8 cellular contexts compared by ENCODE assay signal in the genomic region with DNA sequence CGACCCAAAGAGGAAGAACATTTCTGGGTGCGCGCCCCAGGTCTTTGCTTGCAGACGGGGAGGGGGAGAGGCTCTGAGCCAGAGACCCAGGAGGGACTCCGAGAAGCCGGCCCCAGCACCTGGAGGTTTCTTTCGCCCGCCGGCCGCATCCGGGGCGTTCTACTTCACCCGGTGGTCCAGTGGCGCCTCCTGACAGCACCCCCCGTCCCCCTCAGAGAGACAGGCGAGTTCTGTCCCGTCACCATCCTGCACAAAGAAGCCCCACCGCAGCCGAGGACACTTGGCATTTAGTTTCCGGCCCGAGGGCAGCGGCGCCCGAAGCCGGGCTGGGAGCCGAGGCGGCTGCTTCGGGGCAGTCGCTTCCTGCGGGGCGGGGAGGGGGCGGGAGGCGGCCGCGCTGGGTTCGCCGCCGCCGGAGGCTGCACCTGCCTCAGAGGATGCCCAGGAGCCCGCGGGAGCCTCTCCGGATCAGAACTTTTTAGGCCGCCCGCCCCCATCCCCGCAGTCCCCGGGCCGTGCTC. TPM values are rescaled to one million over a fixed set of nuclear protein-coding genes. Genes with fewer than 3 reads are reported as not detected.
DNase-seq lines count a peak whose midpoint lies in the region; ATAC-seq and TF ChIP-seq lines count a peak whose summit lies in the region.

A gene (plus strand): TSS at position 424 of the 521 bp plus-strand sequence.

- H3K36me3 ChIP-seq in BE2C (no peaks in the 10 kb centered on the region), psoas muscle (ENCODE audit: insufficient read depth in 1 of 2, low read depth in 1 of 2) (no peaks in the 10 kb centered on the region)

- peak within 1 kb of the TSS; percentile 71 for H3K27ac ChIP-seq in psoas muscle

- peak; percentile 6 to 28 (median 18) for ATAC-seq in psoas muscle
- no peak for ATAC-seq in HG03439 (IDR thresholded peaks at IDR 0.05; ENCODE audit: unreplicated experiment)

- H3K27ac Mint-ChIP-seq in activated T-helper 1 cell treated with anti-CD3 and anti-CD28 coated beads, Interleukin-12 subunit alpha, Interleukin-12 subunit beta, Interleukin-2, Interleukin-4 antibody, amounts not matched to agents 30 ng/mL and 10 ng/mL and 1 ng/mL, durations not matched to agents 14 hours and 24 hours and 36 hours: no peak within 1 kb of the TSS

- peak within 1 kb of the TSS; percentile 85 for H3K4me3 Mint-ChIP-seq in activated T-helper 1 cell treated with anti-CD3 and anti-CD28 coated beads, Interleukin-12 subunit alpha, Interleukin-12 subunit beta, Interleukin-2, Interleukin-4 antibody, amounts not matched to agents 30 ng/mL and 10 ng/mL and 1 ng/mL, durations not matched to agents 14 hours and 24 hours and 36 hours

- CTCF ChIA-PET in HEK293T (lab: Yijun Ruan, JAX): interaction anchor here (0.7 kb wide), 1 partner anchor 315 kb away, joined by 3 read pairs; no protein-coding TSS in a partner anchor

- DNase-seq in BE2C (peak; percentile 63), HEK293T (ENCODE audit: extremely low spot score) (peak; percentile 60), cardiac septum (ENCODE audit: low spot score) (no peak), psoas muscle (peak in 1 of 2 donors; percentile 19), MV-4-11 (lab: John Stamatoyannopoulos, UW) (no peak)
- peak; percentile 20 for DNase-seq in activated T-helper 1 cell treated with anti-CD3 and anti-CD28 coated beads, Interleukin-12 subunit alpha, Interleukin-12 subunit beta, Interleukin-2, Interleukin-4 antibody, amounts not matched to agents 30 ng/mL and 10 ng/mL and 1 ng/mL, durations not matched to agents 14 hours and 24 hours and 36 hours (ENCODE audit: low spot score)
- DNase-seq in stimulated activated naive CD4-positive, alpha-beta T cell treated with Interleukin-2 at 50 U/mL for 16 hours (lab: John Stamatoyannopoulos, UW): no peak

- H3K36me3 Mint-ChIP-seq in activated T-helper 1 cell treated with anti-CD3 and anti-CD28 coated beads, Interleukin-12 subunit alpha, Interleukin-12 subunit beta, Interleukin-2, Interleukin-4 antibody, amounts not matched to agents 30 ng/mL and 10 ng/mL and 1 ng/mL, durations not matched to agents 14 hours and 24 hours and 36 hours (ENCODE audit: low read depth): no peaks in the 10 kb centered on the region

- WGBS in psoas muscle, 3 donors: 0 to 1% (median 0%) methylated on average over 34 to 47 of the region's 47 CpGs

- H3K4me3 ChIP-seq in BE2C (ENCODE audit: low read depth, low read length) (peak within 1 kb of the TSS; percentile 94), psoas muscle (peak within 1 kb of the TSS; percentile 79)

- intact Hi-C loops in activated T-helper 1 cell treated with anti-CD3 and anti-CD28 coated beads, Interleukin-12 subunit alpha, Interleukin-12 subunit beta, Interleukin-2, Interleukin-4 antibody, amounts not matched to agents 30 ng/mL and 10 ng/mL and 1 ng/mL, durations not matched to agents 14 hours and 24 hours and 36 hours (cut with micrococcal nuclease): loop anchor here (1.0 to 10.0 kb wide), 5 partner anchors 20 to 665 kb away; a partner anchor contains a TSS
- intact Hi-C loops in cardiac septum (cut with DNase I) (loop anchor here (5.0 to 10.0 kb wide), 2 partner anchors 141 to 459 kb away; no protein-coding TSS in a partner anchor), psoas muscle (cut with DNase I) (loop anchor here (5.0 to 10.0 kb wide), 2 partner anchors 459 to 461 kb away; no protein-coding TSS in a partner anchor)

- H3K9me3 ChIP-seq in BE2C (no peaks in the 10 kb centered on the region), psoas muscle (no peaks in the 10 kb centered on the region)

- H3K4me1 ChIP-seq in BE2C: no peaks in the 10 kb centered on the region; the same call in 1 of the 2 replicates
- H3K4me1 ChIP-seq in psoas muscle: peaks cover 7% of the 10 kb centered on the region

- H3K27me3 Mint-ChIP-seq in activated T-helper 1 cell treated with anti-CD3 and anti-CD28 coated beads, Interleukin-12 subunit alpha, Interleukin-12 subunit beta, Interleukin-2, Interleukin-4 antibody, amounts not matched to agents 30 ng/mL and 10 ng/mL and 1 ng/mL, durations not matched to agents 14 hours and 24 hours and 36 hours (ENCODE audit: insufficient read depth): peaks cover 34% of the 10 kb centered on the region

- TF ChIP-seq CTCF in BE2C (IDR thresholded peaks at IDR 0.05; ENCODE audit: low read depth, low read length) (no peak), psoas muscle (IDR thresholded peaks at IDR 0.05) (no peak)

- H3K27me3 ChIP-seq in BE2C (no peaks in the 10 kb centered on the region), psoas muscle (ENCODE audit: insufficient read depth in 3 of 3, low read length in 2 of 3) (peaks cover 0 to 25% (median 5%) of the 10 kb centered on the region in 3 donors)

- H3K4me1 Mint-ChIP-seq in activated T-helper 1 cell treated with anti-CD3 and anti-CD28 coated beads, Interleukin-12 subunit alpha, Interleukin-12 subunit beta, Interleukin-2, Interleukin-4 antibody, amounts not matched to agents 30 ng/mL and 10 ng/mL and 1 ng/mL, durations not matched to agents 14 hours and 24 hours and 36 hours (ENCODE audit: low read depth): peaks cover 36% of the 10 kb centered on the region

- H3K9me3 Mint-ChIP-seq in activated T-helper 1 cell treated with anti-CD3 and anti-CD28 coated beads, Interleukin-12 subunit alpha, Interleukin-12 subunit beta, Interleukin-2, Interleukin-4 antibody, amounts not matched to agents 30 ng/mL and 10 ng/mL and 1 ng/mL, durations not matched to agents 14 hours and 24 hours and 36 hours: no peaks in the 10 kb centered on the region

- POLR2A ChIA-PET in HEK293T (lab: Yijun Ruan, JAX): interaction anchor here (1.3 to 3.2 kb wide), 4 partner anchors 12 to 476 kb away, joined by 4 to 50 read pairs (median 6); a partner anchor contains a TSS

TF ChIP-seq in HEK293T, 16 proteins besides CTCF, POLR2A, EP300 and RAD21:
- TF ChIP-seq TARDBP (IDR thresholded peaks at IDR 0.05): no peak
- TF ChIP-seq ZNF384 (IDR thresholded peaks at IDR 0.05): no peak
- no peak for TF ChIP-seq FOXA1 (IDR thresholded peaks at IDR 0.05)
- TF ChIP-seq SUZ12 (IDR thresholded peaks at IDR 0.05): no peak
- TF ChIP-seq SP1 (IDR thresholded peaks at IDR 0.05): no peak
- no peak for TF ChIP-seq ARNT (IDR thresholded peaks at IDR 0.05)
- TF ChIP-seq LEF1 (IDR thresholded peaks at IDR 0.05; ENCODE audit: borderline replicate concordance): no peak
- no peak for TF ChIP-seq HDGF (IDR thresholded peaks at IDR 0.05; ENCODE audit: borderline replicate concordance)
- TF ChIP-seq CTBP1 (IDR thresholded peaks at IDR 0.05; ENCODE audit: borderline replicate concordance): no peak
- no peak for TF ChIP-seq BHLHE40 (IDR thresholded peaks at IDR 0.05; ENCODE audit: borderline replicate concordance)
- TF ChIP-seq ELF4 (IDR thresholded peaks at IDR 0.05): no peak
- TF ChIP-seq, protein P1, sequence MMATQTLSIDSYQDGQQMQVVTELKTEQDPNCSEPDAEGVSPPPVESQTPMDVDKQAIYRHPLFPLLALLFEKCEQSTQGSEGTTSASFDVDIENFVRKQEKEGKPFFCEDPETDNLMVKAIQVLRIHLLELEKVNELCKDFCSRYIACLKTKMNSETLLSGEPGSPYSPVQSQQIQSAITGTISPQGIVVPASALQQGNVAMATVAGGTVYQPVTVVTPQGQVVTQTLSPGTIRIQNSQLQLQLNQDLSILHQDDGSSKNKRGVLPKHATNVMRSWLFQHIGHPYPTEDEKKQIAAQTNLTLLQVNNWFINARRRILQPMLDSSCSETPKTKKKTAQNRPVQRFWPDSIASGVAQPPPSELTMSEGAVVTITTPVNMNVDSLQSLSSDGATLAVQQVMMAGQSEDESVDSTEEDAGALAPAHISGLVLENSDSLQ (IDR thresholded peaks at IDR 0.05): no peak
- TF ChIP-seq FOXK2 (IDR thresholded peaks at IDR 0.05): no peak
- no peak for TF ChIP-seq FOXM1 (IDR thresholded peaks at IDR 0.05; ENCODE audit: borderline replicate concordance)
- no peak for TF ChIP-seq NFRKB (IDR thresholded peaks at IDR 0.05)
- TF ChIP-seq L3MBTL2 (conservative IDR thresholded peaks at IDR 0.05): no peak

RNA-seq across cellular contexts. Expression of the gene that starts here (rescaled TPM):
- polyA plus RNA-seq in BE2C (2012; ENCODE audit: insufficient read depth, insufficient read length, low read depth): 12.2 TPM
- 2.5 and 3.7 TPM in 2 replicates for total RNA-seq in activated T-helper 1 cell treated with anti-CD3 and anti-CD28 coated beads, Interleukin-12 subunit alpha, Interleukin-12 subunit beta, Interleukin-2, Interleukin-4 antibody, amounts not matched to agents 30 ng/mL and 10 ng/mL and 1 ng/mL, durations not matched to agents 14 hours and 24 hours and 36 hours
- total RNA-seq in cardiac septum (15.2 TPM), psoas muscle (1 to 10 TPM; 1.6 to 4.8 (median 3.7) TPM)
- polyA plus RNA-seq in psoas muscle: under 1 TPM; 0.13 to 0.58 (median 0.17) TPM

Comparison
In these comparisons a context has a peak if more than half of its experiments do, and no peak if none do; other contexts are left out.
1. DNase-seq: peak in BE2C (single experiment), HEK293T (single experiment) and activated T-helper 1 cell treated with anti-CD3 and anti-CD28 coated beads, Interleukin-12 subunit alpha, Interleukin-12 subunit beta, Interleukin-2, Interleukin-4 antibody, amounts not matched to agents 30 ng/mL and 10 ng/mL and 1 ng/mL, durations not matched to agents 14 hours and 24 hours and 36 hours (single experiment); none in cardiac septum (single experiment), MV-4-11 (single experiment) and stimulated activated naive CD4-positive, alpha-beta T cell treated with Interleukin-2 at 50 U/mL for 16 hours (single experiment).